ENCODE assay signal across 9 cellular contexts in the genomic region with DNA sequence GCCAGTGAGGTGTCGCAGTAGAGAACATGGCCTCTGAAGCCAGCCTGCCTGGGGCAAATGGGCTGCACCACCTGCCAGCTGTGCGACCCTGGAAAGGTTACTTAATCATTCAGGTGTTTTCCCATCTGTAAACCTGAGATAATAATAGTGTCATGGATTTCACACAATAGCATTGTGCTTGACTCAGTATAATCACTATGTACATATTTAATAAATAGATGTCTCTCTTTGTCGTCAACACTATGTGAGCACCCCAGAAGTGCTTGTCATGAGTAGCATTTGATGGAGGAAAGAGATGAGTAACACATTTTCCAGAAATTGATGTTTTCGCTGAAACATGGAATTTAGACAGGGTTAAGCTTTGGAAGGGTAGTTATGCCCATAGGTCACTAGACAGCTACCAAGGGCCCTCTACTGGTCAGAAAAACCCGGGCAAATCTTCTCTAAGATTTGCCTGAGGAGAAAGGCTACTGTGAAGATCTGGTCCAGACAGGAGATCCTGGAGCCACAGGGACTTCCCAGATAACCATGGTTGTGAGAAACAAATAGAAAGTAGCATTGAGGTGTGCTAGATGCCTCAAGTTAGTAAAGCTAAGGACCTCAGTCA. TPM values are rescaled to one million over a fixed set of nuclear protein-coding genes. Genes with fewer than 3 reads are reported as not detected.
DNase-seq lines count a peak whose midpoint lies in the region; FAIRE-seq and TF ChIP-seq lines count a peak whose summit lies in the region.
"Had no signal": no experiment of that assay in that cellular context is flagged by ENCODE, and none has a peak within 500 bp of the region (broad histone marks: within the 10 kb centered on the region; RNA-seq: fewer than 3 reads in every experiment).

No MANE protein-coding gene starts in this region.

- DNase-seq in GM13977 (ENCODE audit: low spot score) = no peak
- DNase-seq in HTR-8/SVneo (ENCODE audit: insufficient read length, low spot score) = peak; percentile 18
- DNase-seq in WERI-Rb-1 = peak; percentile 69
- DNase-seq in hepatic stellate cell (ENCODE audit: low spot score) = peak; percentile 45
- no peak for DNase-seq in type B pancreatic cell (ENCODE audit: extremely low spot score, unreplicated experiment)
- no peak for DNase-seq in activated CD4-positive, alpha-beta T cell treated with anti-CD3 and anti-CD28 coated beads, Interleukin-2, amount 50 U/mL, for 4 hours
- no peak for DNase-seq in stimulated activated CD4-positive, alpha-beta T cell treated with anti-CD3 and anti-CD28 coated beads, Interleukin-4, amount 100 ng/mL, for 1 hour
- DNase-seq in DMS153 treated with DMSO at 0.1 percent for 48 hours (lab: John Stamatoyannopoulos, UW; ENCODE audit: unreplicated experiment) = no peak

- no peaks in the 10 kb centered on the region for H3K9me3 ChIP-seq in WERI-Rb-1 (ENCODE audit: severe bottlenecking)

- no peaks in the 10 kb centered on the region for H3K36me3 ChIP-seq in WERI-Rb-1

- H3K36me3 Mint-ChIP-seq in type B pancreatic cell = no peaks in the 10 kb centered on the region

- no peak overlapping the region for H3K4me3 Mint-ChIP-seq in type B pancreatic cell
- H3K4me3 Mint-ChIP-seq: nephron had no signal

- no peaks in the 10 kb centered on the region for H3K27me3 ChIP-seq in WERI-Rb-1 (ENCODE audit: insufficient read depth, low read depth, severe bottlenecking)

- H3K27ac ChIP-seq in WERI-Rb-1 = no peak overlapping the region

- H3K9me3 Mint-ChIP-seq in type B pancreatic cell = peaks cover 2% of the 10 kb centered on the region

- H3K4me3 ChIP-seq in WERI-Rb-1 (ENCODE audit: low read depth, low read length) = no peak overlapping the region

- H3K27ac Mint-ChIP-seq in type B pancreatic cell = peak overlapping the region; percentile 57
- H3K27ac Mint-ChIP-seq: nephron had no signal

- in situ Hi-C loops in GM13977 (cut with MboI; ENCODE audit: low pct_unique_long_range_greater_than_20kb, low sequenced_read_pairs, unreplicated experiment) = no loop called here

- H3K27me3 Mint-ChIP-seq in type B pancreatic cell = no peaks in the 10 kb centered on the region

- H3K4me1 Mint-ChIP-seq in type B pancreatic cell (ENCODE audit: unreplicated experiment) = peaks cover 7% of the 10 kb centered on the region
- H3K4me1 Mint-ChIP-seq: nephron had no signal

- no peak for FAIRE-seq in HTR-8/SVneo (lab: Jason Lieb, UNC)

- TF ChIP-seq CTCF in GM13977 (IDR thresholded peaks at IDR 0.05; ENCODE audit: extremely low read depth, insufficient read depth, missing control alignments) (peak; percentile 62), WERI-Rb-1 (IDR thresholded peaks at IDR 0.05; ENCODE audit: low read depth, low read length) (peak; percentile 82), type B pancreatic cell (conservative IDR thresholded peaks at IDR 0.05) (peak; percentile 43)

RNA-seq across cellular contexts. Expression of a gene that starts 9.5 kb away (rescaled TPM):
- total RNA-seq in type B pancreatic cell (ENCODE audit: low replicate concordance) = 43.7 and 81.7 TPM in 2 replicates

Comparison
In these comparisons a context has a peak if more than half of its experiments do, and no peak if none do; other contexts are left out.
1. DNase-seq: peak in HTR-8/SVneo (single experiment), WERI-Rb-1 (single experiment) and hepatic stellate cell (single experiment); none in GM13977 (single experiment), type B pancreatic cell (single experiment), activated CD4-positive, alpha-beta T cell treated with anti-CD3 and anti-CD28 coated beads, Interleukin-2, amount 50 U/mL, for 4 hours (0 of 2), stimulated activated CD4-positive, alpha-beta T cell treated with anti-CD3 and anti-CD28 coated beads, Interleukin-4, amount 100 ng/mL, for 1 hour (single experiment) and DMS153 treated with DMSO at 0.1 percent for 48 hours (single experiment).
2. Peak in every context shown above with its lines, with median percentiles within 50 percentile points of each other: CTCF ChIP-seq.